In the genomic region with DNA sequence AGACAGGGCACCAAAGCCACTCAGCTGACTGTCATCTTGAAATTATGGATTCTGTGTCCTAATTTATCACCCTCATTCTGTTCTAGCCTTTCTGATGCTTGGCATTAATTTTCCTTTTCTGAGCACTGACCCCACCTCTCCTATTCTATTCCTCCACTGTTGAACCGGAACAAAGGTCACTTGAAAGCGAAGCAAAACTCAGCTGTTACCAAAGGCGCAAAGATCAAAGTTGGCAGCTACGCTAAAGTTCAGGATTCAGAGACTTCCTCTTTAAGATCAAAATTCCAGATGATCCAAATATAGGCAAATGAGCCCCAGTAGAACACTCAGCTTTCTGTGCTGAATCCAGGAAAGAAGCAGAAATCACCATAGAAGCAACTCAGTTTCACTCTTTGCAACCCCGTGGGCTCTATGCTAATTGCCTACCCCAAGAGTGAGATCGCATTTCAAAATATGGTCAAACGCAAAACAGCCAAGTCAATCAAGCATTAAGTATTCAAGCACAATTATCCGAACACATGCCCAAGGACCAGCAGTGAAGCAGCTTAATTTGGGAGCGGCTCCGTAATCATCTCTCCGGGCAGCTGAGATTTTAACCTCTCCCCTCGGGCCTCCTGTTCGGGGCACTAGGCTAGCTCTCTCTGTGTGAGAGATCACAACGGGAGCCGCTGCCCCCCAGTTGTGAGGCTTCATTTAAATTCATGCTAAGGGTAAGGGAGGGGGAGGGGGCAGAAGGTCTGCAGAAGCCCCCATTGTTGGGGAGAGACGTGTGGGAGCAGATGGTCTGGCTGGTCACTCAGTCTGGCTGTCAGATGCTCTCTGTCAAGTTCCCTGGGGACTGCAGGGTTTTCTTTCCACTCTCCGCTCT, we compare ENCODE assay signal across 14 cellular contexts.
DNase-seq lines count a peak whose midpoint lies in the region; ATAC-seq and TF ChIP-seq lines count a peak whose summit lies in the region.
"Had no signal": no experiment of that assay in that cellular context is flagged by ENCODE, and none has a peak within 500 bp of the region (broad histone marks: within the 10 kb centered on the region; RNA-seq: fewer than 3 reads in every experiment).

No MANE protein-coding gene starts in this region.

- peaks cover 31% of the 10 kb centered on the region for H3K27me3 ChIP-seq in HUES48 (ENCODE audit: control insufficient read depth, insufficient read depth, low read length)
- peaks cover 33% of the 10 kb centered on the region for H3K27me3 ChIP-seq in iPS-15b (ENCODE audit: control insufficient read depth, insufficient read depth, low read length)
- H3K27me3 ChIP-seq in CD8-positive, alpha-beta T cell (ENCODE audit: insufficient read depth, low read length): no peaks in the 10 kb centered on the region
- H3K27me3 ChIP-seq: body of pancreas had no signal

- no peak overlapping the region for H3K27ac Mint-ChIP-seq in T-helper 17 cell
- H3K27ac Mint-ChIP-seq in progenitor cell of endocrine pancreas: no peak overlapping the region
- no peak overlapping the region for H3K27ac Mint-ChIP-seq in CD8-positive, alpha-beta T cell
- H3K27ac Mint-ChIP-seq: activated CD8-positive, alpha-beta memory T cell treated with anti-CD3 and anti-CD28 coated beads, Interleukin-2, amount 10 ng/mL, durations not matched to agents 7 days and 5 days had no signal

- POLR2A ChIA-PET in CD8-positive, alpha-beta T cell (lab: Charles Lee): no interaction called here

- no peak overlapping the region for H3K27ac ChIP-seq in HUES48 (ENCODE audit: low read depth, low read length)
- H3K27ac ChIP-seq in CD8-positive, alpha-beta T cell (ENCODE audit: low read depth, low read length): no peak overlapping the region
- H3K27ac ChIP-seq: body of pancreas, C4-2B had no signal

- H3K4me1 ChIP-seq in HUES48 (ENCODE audit: control insufficient read depth, insufficient read depth, low read length) (peaks cover 19% of the 10 kb centered on the region), iPS-15b (ENCODE audit: control insufficient read depth, insufficient read depth, low read length) (peaks cover 7% of the 10 kb centered on the region)
- H3K4me1 ChIP-seq in CD8-positive, alpha-beta T cell (ENCODE audit: insufficient read depth, low read length): no peaks in the 10 kb centered on the region
- H3K4me1 ChIP-seq: body of pancreas had no signal

- no peaks in the 10 kb centered on the region for H3K9me3 Mint-ChIP-seq in progenitor cell of endocrine pancreas (ENCODE audit: low read depth)
- H3K9me3 Mint-ChIP-seq in CD8-positive, alpha-beta T cell: peaks cover 3% of the 10 kb centered on the region

- intact Hi-C loops in CD8-positive, alpha-beta T cell (cut with DNase I, micrococcal nuclease): no loop called here

- peak overlapping the region; percentile 68 for H3K4me3 Mint-ChIP-seq in T-helper 17 cell
- peak overlapping the region; percentile 31 for H3K4me3 Mint-ChIP-seq in progenitor cell of endocrine pancreas (ENCODE audit: low read depth)
- H3K4me3 Mint-ChIP-seq in CD8-positive, alpha-beta T cell: no peak overlapping the region
- H3K4me3 Mint-ChIP-seq: activated CD8-positive, alpha-beta memory T cell treated with anti-CD3 and anti-CD28 coated beads, Interleukin-2, amount 10 ng/mL, durations not matched to agents 7 days and 5 days had no signal

- H3K36me3 ChIP-seq in HUES48 (ENCODE audit: control insufficient read depth, insufficient read depth, low read length) (no peaks in the 10 kb centered on the region), iPS-15b (ENCODE audit: control insufficient read depth, insufficient read depth, low read length) (no peaks in the 10 kb centered on the region)
- H3K36me3 ChIP-seq in CD8-positive, alpha-beta T cell (ENCODE audit: insufficient read depth, low read length): no peaks in the 10 kb centered on the region

- ATAC-seq in T-helper 17 cell: no peak
- ATAC-seq in CD8-positive, alpha-beta T cell: no peak
- no peak for ATAC-seq in HG02970 (IDR thresholded peaks at IDR 0.05; ENCODE audit: low FRiP score, unreplicated experiment)
- ATAC-seq: activated CD8-positive, alpha-beta memory T cell treated with anti-CD3 and anti-CD28 coated beads, Interleukin-2, amount 10 ng/mL, durations not matched to agents 7 days and 5 days; body of pancreas had no signal

- H3K36me3 Mint-ChIP-seq in T-helper 17 cell (ENCODE audit: low read depth): no peaks in the 10 kb centered on the region
- H3K36me3 Mint-ChIP-seq in progenitor cell of endocrine pancreas (ENCODE audit: insufficient read depth): no peaks in the 10 kb centered on the region
- H3K36me3 Mint-ChIP-seq in CD8-positive, alpha-beta T cell: no peaks in the 10 kb centered on the region
- H3K36me3 Mint-ChIP-seq: activated CD8-positive, alpha-beta memory T cell treated with anti-CD3 and anti-CD28 coated beads, Interleukin-2, amount 10 ng/mL, durations not matched to agents 7 days and 5 days had no signal

- H3K4me1 Mint-ChIP-seq in T-helper 17 cell (peaks cover 4% of the 10 kb centered on the region), progenitor cell of endocrine pancreas (ENCODE audit: low read depth) (peaks cover 12% of the 10 kb centered on the region)
- H3K4me1 Mint-ChIP-seq in CD8-positive, alpha-beta T cell (ENCODE audit: low read depth): peaks cover 7% of the 10 kb centered on the region
- H3K4me1 Mint-ChIP-seq: activated CD8-positive, alpha-beta memory T cell treated with anti-CD3 and anti-CD28 coated beads, Interleukin-2, amount 10 ng/mL, durations not matched to agents 7 days and 5 days had no signal

- H3K27me3 Mint-ChIP-seq in T-helper 17 cell (peaks cover 14% of the 10 kb centered on the region), progenitor cell of endocrine pancreas (peaks cover 28% of the 10 kb centered on the region)
- peaks cover 5% of the 10 kb centered on the region for H3K27me3 Mint-ChIP-seq in CD8-positive, alpha-beta T cell (ENCODE audit: low read depth)

- H3K9me3 ChIP-seq in HUES48 (ENCODE audit: control insufficient read depth, insufficient read depth, low read length) (no peaks in the 10 kb centered on the region), T-helper 17 cell (ENCODE audit: control insufficient read depth, low read length, poor library complexity, severe bottlenecking) (no peaks in the 10 kb centered on the region), iPS-15b (ENCODE audit: control insufficient read depth, insufficient read depth, low read length) (no peaks in the 10 kb centered on the region)
- H3K9me3 ChIP-seq in CD8-positive, alpha-beta T cell (ENCODE audit: low read length): no peaks in the 10 kb centered on the region
- H3K9me3 ChIP-seq: body of pancreas had no signal

- H3K4me3 ChIP-seq in HUES48 (ENCODE audit: low read depth, low read length) (peak overlapping the region; percentile 57), iPS-15b (ENCODE audit: low read depth, low read length) (peak overlapping the region; percentile 71)
- H3K4me3 ChIP-seq in CD8-positive, alpha-beta T cell (ENCODE audit: low read depth, low read length): no peak overlapping the region
- H3K4me3 ChIP-seq: body of pancreas had no signal

- CTCF ChIA-PET in CD8-positive, alpha-beta T cell (lab: Charles Lee): no interaction called here

- DNase-seq in T-helper 17 cell (no peak), progenitor cell of endocrine pancreas (ENCODE audit: low spot score, unreplicated experiment) (no peak), GM19238 (ENCODE audit: insufficient read length, low spot score) (no peak), COLO829 (ENCODE audit: low spot score) (no peak)
- no peak for DNase-seq in CD8-positive, alpha-beta T cell
- DNase-seq: activated CD8-positive, alpha-beta memory T cell treated with anti-CD3 and anti-CD28 coated beads, Interleukin-2, amount 10 ng/mL, durations not matched to agents 7 days and 5 days; body of pancreas; IMR-90; NCI-H2227 treated with DMSO at 0.1 percent for 48 hours; T-helper 1 cell had no signal

- H3K9ac ChIP-seq in HUES48 (ENCODE audit: low read depth, low read length) (no peak overlapping the region), iPS-15b (ENCODE audit: low read depth, low read length) (peak overlapping the region; percentile 41)

- TF ChIP-seq CTCF in progenitor cell of endocrine pancreas (IDR thresholded peaks at IDR 0.05; ENCODE audit: unreplicated experiment): no peak
- TF ChIP-seq CTCF in CD8-positive, alpha-beta T cell (IDR thresholded peaks at IDR 0.05): no peak
